Comparison of ENCODE assay signal across 7 cellular contexts in the genomic region with DNA sequence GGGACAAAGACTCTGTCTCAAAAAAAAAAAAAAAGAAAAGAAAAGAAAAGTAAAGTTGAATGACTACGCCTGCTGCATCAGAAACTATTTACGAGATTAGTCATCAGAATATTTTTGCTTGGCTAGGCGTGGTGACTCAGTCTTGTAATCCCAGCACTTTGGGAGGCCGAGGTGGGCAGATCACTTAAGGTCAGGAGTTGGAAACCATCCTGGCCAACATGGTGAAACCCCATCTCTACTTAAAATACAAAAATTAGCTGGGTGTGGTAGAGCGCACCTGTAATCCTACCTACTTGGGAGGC.
A peak's percentile ranks its signal among the peaks of the same experiment; 100 is the strongest.
DNase-seq lines count a peak whose midpoint lies in the region; ATAC-seq and TF ChIP-seq lines count a peak whose summit lies in the region.
"Not testable (repeated sequence)": the region's sequence is repeated elsewhere in the genome, so short reads cannot be mapped to it uniquely, and the experiment has no call there.

No MANE protein-coding gene starts in this region.

- H3K27me3 ChIP-seq in SJCRH30 = not testable (repeated sequence)

- H3K27ac ChIP-seq in SJCRH30 = peak overlapping the region; percentile 46

- H3K4me1 ChIP-seq in SJCRH30; mucosa of descending colon (ENCODE audit: low read depth): not testable (repeated sequence)

- H3K36me3 ChIP-seq in SJCRH30; mucosa of descending colon (ENCODE audit: low read depth): not testable (repeated sequence)

- intact Hi-C loops in mucosa of descending colon (cut with DNase I, micrococcal nuclease) = not testable (repeated sequence)

- TF ChIP-seq CTCF in epithelial cell of esophagus (IDR thresholded peaks at IDR 0.05; ENCODE audit: insufficient read depth, low read depth, low read length, missing control alignments); mucosa of descending colon (IDR thresholded peaks at IDR 0.05): not testable (repeated sequence)

- not testable (repeated sequence) for H3K4me3 ChIP-seq in SJCRH30; epithelial cell of esophagus (ENCODE audit: low read length); mucosa of descending colon

- ATAC-seq in GM18498 (IDR thresholded peaks at IDR 0.05; ENCODE audit: unreplicated experiment) (peak; percentile 83), GM21367 (IDR thresholded peaks at IDR 0.05; ENCODE audit: unreplicated experiment) (peak; percentile 77), HG02840 (IDR thresholded peaks at IDR 0.05; ENCODE audit: low FRiP score, unreplicated experiment) (peak; percentile 56), HG03565 (IDR thresholded peaks at IDR 0.05; ENCODE audit: unreplicated experiment) (peak; percentile 84), mucosa of descending colon (peak; percentile 61)

- H3K9me3 ChIP-seq in SJCRH30 (replicated peaks); mucosa of descending colon: not testable (repeated sequence)

- peak; percentile 14 to 20 for DNase-seq in SJCRH30
- DNase-seq in epithelial cell of esophagus (ENCODE audit: low read depth) = peak; percentile 87
- not testable (repeated sequence) for DNase-seq in mucosa of descending colon
